In genomic region chr17:2222901-2223616, GRCh38 we compare ENCODE assay signal across 8 cellular contexts.
DNase-seq lines count a peak whose midpoint lies in the region; ATAC-seq and TF ChIP-seq lines count a peak whose summit lies in the region.

No MANE protein-coding gene starts in this region.

- intact Hi-C loops in left lung (cut with DNase I), result no loop called here
- intact Hi-C loops in Caco-2 (cut with micrococcal nuclease; ENCODE audit: unreplicated experiment), result no loop called here

- ATAC-seq in left lung, result peak; percentile 77

- CTCF ChIA-PET in CD8-positive, alpha-beta memory T cell (lab: Charles Lee), result interaction anchor here (0.9 to 4.5 kb wide), 6 partner anchors 11 to 170 kb away, joined by 3 to 27 read pairs (median 5); partner anchors contain the start of gene HIC1
- CTCF ChIA-PET in Caco-2 (lab: Charles Lee), result interaction anchor here (1.2 kb wide), 1 partner anchor 18 kb away, joined by 3 read pairs; no protein-coding TSS in a partner anchor

- H3K27ac ChIP-seq in CD8-positive, alpha-beta memory T cell (ENCODE audit: low read depth, low read length), result peak overlapping the region; percentile 22
- peak overlapping the region; percentile 26 to 38 for H3K27ac ChIP-seq in left lung

- BruUV-seq in Caco-2 (replicated peaks; lab: Mats Ljungman, UMichigan), result no TSS peak

- peaks cover 20% of the 10 kb centered on the region for H3K4me1 ChIP-seq in CD8-positive, alpha-beta memory T cell (ENCODE audit: insufficient read depth, low read length)
- H3K4me1 ChIP-seq in left lung (peaks cover 0 to 10% of the 10 kb centered on the region in 2 donors), Caco-2 (0 out of 2 replicates have a peak, but pooled peaks cover 6% of the 10 kb centered on the region)

- peak overlapping the region; percentile 29 to 85 (median 69) for H3K4me3 Mint-ChIP-seq in CD8-positive, alpha-beta memory T cell
- H3K4me3 Mint-ChIP-seq in IgD-negative memory B cell, result no peak overlapping the region
- peak overlapping the region; percentile 0 for H3K4me3 Mint-ChIP-seq in activated naive CD8-positive, alpha-beta T cell treated with anti-CD3 and anti-CD28 coated beads for 36 hours
- no peak overlapping the region for H3K4me3 Mint-ChIP-seq in Caco-2 (ENCODE audit: unreplicated experiment)

- in situ Hi-C loops in GM13976 (cut with MboI; ENCODE audit: low sequenced_read_pairs, unreplicated experiment), result no loop called here

- no peak overlapping the region for H3K4me3 ChIP-seq in CD8-positive, alpha-beta memory T cell (ENCODE audit: low read length)
- H3K4me3 ChIP-seq in left lung (no peak overlapping the region), Caco-2 (ENCODE audit: low read depth, low read length) (no peak overlapping the region)

- peaks cover 5% of the 10 kb centered on the region for H3K36me3 ChIP-seq in CD8-positive, alpha-beta memory T cell (ENCODE audit: insufficient read depth, low read length)
- H3K36me3 ChIP-seq in left lung (peaks cover 0 to 11% of the 10 kb centered on the region in 2 donors), Caco-2 (ENCODE audit: control insufficient read depth, insufficient read depth, low read length) (no peaks in the 10 kb centered on the region)

- no peaks in the 10 kb centered on the region for H3K27me3 Mint-ChIP-seq in CD8-positive, alpha-beta memory T cell
- H3K27me3 Mint-ChIP-seq in IgD-negative memory B cell, result no peaks in the 10 kb centered on the region
- no peaks in the 10 kb centered on the region for H3K27me3 Mint-ChIP-seq in activated naive CD8-positive, alpha-beta T cell treated with anti-CD3 and anti-CD28 coated beads for 36 hours
- no peaks in the 10 kb centered on the region for H3K27me3 Mint-ChIP-seq in Caco-2 (ENCODE audit: insufficient read depth, unreplicated experiment)

- H3K9me3 Mint-ChIP-seq in CD8-positive, alpha-beta memory T cell, result no peaks in the 10 kb centered on the region
- H3K9me3 Mint-ChIP-seq in IgD-negative memory B cell, result no peaks in the 10 kb centered on the region
- H3K9me3 Mint-ChIP-seq in activated naive CD8-positive, alpha-beta T cell treated with anti-CD3 and anti-CD28 coated beads for 36 hours, result peaks cover 2% of the 10 kb centered on the region
- no peaks in the 10 kb centered on the region for H3K9me3 Mint-ChIP-seq in Caco-2 (ENCODE audit: unreplicated experiment)

- H3K27me3 ChIP-seq in CD8-positive, alpha-beta memory T cell (ENCODE audit: insufficient read depth, low read length, poor library complexity, severe bottlenecking), result no peaks in the 10 kb centered on the region
- no peaks in the 10 kb centered on the region for H3K27me3 ChIP-seq in left lung
- no peaks in the 10 kb centered on the region for H3K27me3 ChIP-seq in Caco-2 (replicated peaks; ENCODE audit: control insufficient read depth, insufficient read depth, low read length)

- peak overlapping the region; percentile 83 to 95 (median 89) for H3K27ac Mint-ChIP-seq in CD8-positive, alpha-beta memory T cell
- H3K27ac Mint-ChIP-seq in IgD-negative memory B cell, result peak overlapping the region; percentile 6 to 59 (median 34)
- peak overlapping the region; percentile 78 for H3K27ac Mint-ChIP-seq in activated naive CD8-positive, alpha-beta T cell treated with anti-CD3 and anti-CD28 coated beads for 36 hours
- H3K27ac Mint-ChIP-seq in Caco-2 (ENCODE audit: unreplicated experiment), result no peak overlapping the region

- H3K36me3 Mint-ChIP-seq in CD8-positive, alpha-beta memory T cell, result peaks cover 2 to 26% (median 3%) of the 10 kb centered on the region in 3 donors
- H3K36me3 Mint-ChIP-seq in IgD-negative memory B cell (peaks cover 9% of the 10 kb centered on the region), Caco-2 (ENCODE audit: insufficient read depth, unreplicated experiment) (peaks cover 14% of the 10 kb centered on the region)
- H3K36me3 Mint-ChIP-seq in activated naive CD8-positive, alpha-beta T cell treated with anti-CD3 and anti-CD28 coated beads for 36 hours, result peaks cover 22% of the 10 kb centered on the region

- H3K9me3 ChIP-seq in CD8-positive, alpha-beta memory T cell (ENCODE audit: low read length), result no peaks in the 10 kb centered on the region
- H3K9me3 ChIP-seq in left lung, result no peaks in the 10 kb centered on the region
- no peaks in the 10 kb centered on the region for H3K9me3 ChIP-seq in Caco-2

- peaks cover 32 to 53% (median 51%) of the 10 kb centered on the region in 3 donors for H3K4me1 Mint-ChIP-seq in CD8-positive, alpha-beta memory T cell
- H3K4me1 Mint-ChIP-seq in IgD-negative memory B cell, result peaks cover 11 to 16% (median 15%) of the 10 kb centered on the region in 3 donors
- peaks cover 34% of the 10 kb centered on the region for H3K4me1 Mint-ChIP-seq in activated naive CD8-positive, alpha-beta T cell treated with anti-CD3 and anti-CD28 coated beads for 36 hours
- H3K4me1 Mint-ChIP-seq in Caco-2 (ENCODE audit: low read depth, unreplicated experiment), result peaks cover 10% of the 10 kb centered on the region

- POLR2A ChIA-PET in CD8-positive, alpha-beta memory T cell (lab: Charles Lee), result interaction anchor here (0.7 kb wide), 1 partner anchor 26 kb away, joined by 3 read pairs; no protein-coding TSS in a partner anchor
- POLR2A ChIA-PET in Caco-2 (lab: Charles Lee), result no interaction called here

- DNase-seq in CD8-positive, alpha-beta memory T cell, result peak; percentile 11 to 85 (median 71)
- peak; percentile 66 for DNase-seq in activated naive CD8-positive, alpha-beta T cell treated with anti-CD3 and anti-CD28 coated beads for 36 hours
- DNase-seq in left lung (no peak), Caco-2 (no peak), NOMO-1 (lab: John Stamatoyannopoulos, UW; ENCODE audit: unreplicated experiment in 2 of 2) (no peak), GM13976 (ENCODE audit: low spot score) (no peak)
- peak; percentile 37 to 55 for DNase-seq in stimulated activated CD8-positive, alpha-beta memory T cell treated with anti-CD3 and anti-CD28 coated beads, Interleukin-4, amount 100 ng/mL, for 4 hours (ENCODE audit: low read depth in 2 of 2, low spot score in 1 of 2)

- TF ChIP-seq CTCF in left lung (IDR thresholded peaks at IDR 0.05) (no peak), Caco-2 (IDR thresholded peaks at IDR 0.05; ENCODE audit: insufficient read depth in 1 of 2, low read depth in 1 of 2, low read length in 1 of 2, severe bottlenecking in 1 of 2, unreplicated experiment in 1 of 2) (no peak), GM13976 (IDR thresholded peaks at IDR 0.05; ENCODE audit: borderline replicate concordance, control extremely low read depth, extremely low read depth, insufficient read depth, missing control alignments) (no peak)

Comparison
In these comparisons a context has a peak if more than half of its experiments do, and no peak if none do; other contexts are left out.
1. DNase-seq: peak in CD8-positive, alpha-beta memory T cell (5 of 5), activated naive CD8-positive, alpha-beta T cell treated with anti-CD3 and anti-CD28 coated beads for 36 hours (single experiment) and stimulated activated CD8-positive, alpha-beta memory T cell treated with anti-CD3 and anti-CD28 coated beads, Interleukin-4, amount 100 ng/mL, for 4 hours (2 of 2); none in left lung (0 of 2), Caco-2 (0 of 2), NOMO-1 (0 of 2) and GM13976 (single experiment).
2. H3K4me3 Mint-ChIP-seq: peak in CD8-positive, alpha-beta memory T cell (7 of 7) and activated naive CD8-positive, alpha-beta T cell treated with anti-CD3 and anti-CD28 coated beads for 36 hours (single experiment); none in IgD-negative memory B cell (0 of 4) and Caco-2 (single experiment).